Comparison of ENCODE assay signal across 8 cellular contexts in the genomic region with DNA sequence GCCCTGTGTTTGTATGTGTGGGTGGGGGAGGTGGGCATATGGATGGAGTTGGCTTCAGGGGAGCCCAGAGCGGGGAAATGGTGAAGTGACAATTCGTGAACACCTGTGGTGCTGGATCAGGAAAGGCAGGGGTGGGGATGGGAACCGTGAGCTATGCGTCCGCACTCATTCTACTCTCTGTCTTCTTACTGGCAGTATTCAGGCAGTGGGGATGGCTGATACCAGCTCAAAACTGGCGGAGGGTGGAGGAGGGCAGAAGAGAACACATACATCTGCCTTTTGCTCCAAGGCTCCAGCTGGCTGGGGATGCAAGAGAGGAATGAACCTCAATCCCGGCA. TPM values are rescaled to one million over a fixed set of nuclear protein-coding genes. Genes with fewer than 3 reads are reported as not detected.
DNase-seq lines count a peak whose midpoint lies in the region; ATAC-seq and TF ChIP-seq lines count a peak whose summit lies in the region.
"Not testable (repeated sequence)": the region's sequence is repeated elsewhere in the genome, so short reads cannot be mapped to it uniquely, and the experiment has no call there.

No MANE protein-coding gene starts in this region.

- H3K4me1 ChIP-seq in BE2C; HUES48 (ENCODE audit: control insufficient read depth, insufficient read depth, low read length): not testable (repeated sequence)

- not testable (repeated sequence) for DNase-seq in BE2C; activated B cell treated with CpG ODN at 0.5 μM for 24 hours; astrocyte of the cerebellum (ENCODE audit: low read depth); epithelial cell of proximal tubule (ENCODE audit: low read depth); immature natural killer cell

- H2AFZ ChIP-seq in neural cell (ENCODE audit: low read depth, low read length), result not testable (repeated sequence)

- POLR2A ChIA-PET in activated B cell treated with CpG ODN at 0.5 μM for 24 hours (lab: Charles Lee), result not testable (repeated sequence)

- intact Hi-C loops in activated B cell treated with CpG ODN at 0.5 μM for 24 hours (cut with micrococcal nuclease), result loop anchor here (2.0 to 5.0 kb wide), 2 partner anchors 48 to 64 kb away; no protein-coding TSS in a partner anchor

- H3K4me3 ChIP-seq in BE2C (ENCODE audit: low read depth, low read length) (peak overlapping the region; percentile 72), HUES48 (ENCODE audit: low read depth, low read length) (peak overlapping the region; percentile 57), astrocyte of the cerebellum (ENCODE audit: low read depth, low read length) (peak overlapping the region; percentile 55), epithelial cell of proximal tubule (ENCODE audit: low read depth, low read length) (peak overlapping the region; percentile 60), neural cell (ENCODE audit: low read length) (peak overlapping the region; percentile 64)

- not testable (repeated sequence) for H3K27ac Mint-ChIP-seq in activated B cell treated with CpG ODN at 0.5 μM for 24 hours; stimulated activated naive CD8-positive, alpha-beta T cell treated with anti-CD3 and anti-CD28 coated beads, Interleukin-15, Interleukin-2, amounts not matched to agents 100 ng/mL and 50 ng/mL, for 24 hours
- peak overlapping the region in 2 of 6 donors; percentile 14 to 78 for H3K27ac Mint-ChIP-seq in immature natural killer cell

- H3K36me3 Mint-ChIP-seq in activated B cell treated with CpG ODN at 0.5 μM for 24 hours (ENCODE audit: low read depth); immature natural killer cell; stimulated activated naive CD8-positive, alpha-beta T cell treated with anti-CD3 and anti-CD28 coated beads, Interleukin-15, Interleukin-2, amounts not matched to agents 100 ng/mL and 50 ng/mL, for 24 hours (ENCODE audit: low read depth): not testable (repeated sequence)

- not testable (repeated sequence) for TF ChIP-seq RAD21 in neural cell (conservative IDR thresholded peaks at IDR 0.05)

- peaks cover 12% of the 10 kb centered on the region for H3K4me1 Mint-ChIP-seq in activated B cell treated with CpG ODN at 0.5 μM for 24 hours
- peaks cover 16 to 17% of the 10 kb centered on the region in 2 donors for H3K4me1 Mint-ChIP-seq in immature natural killer cell
- H3K4me1 Mint-ChIP-seq in stimulated activated naive CD8-positive, alpha-beta T cell treated with anti-CD3 and anti-CD28 coated beads, Interleukin-15, Interleukin-2, amounts not matched to agents 100 ng/mL and 50 ng/mL, for 24 hours (ENCODE audit: low read depth), result peaks cover 12% of the 10 kb centered on the region

- not testable (repeated sequence) for H3K9me3 Mint-ChIP-seq in activated B cell treated with CpG ODN at 0.5 μM for 24 hours; immature natural killer cell; stimulated activated naive CD8-positive, alpha-beta T cell treated with anti-CD3 and anti-CD28 coated beads, Interleukin-15, Interleukin-2, amounts not matched to agents 100 ng/mL and 50 ng/mL, for 24 hours

- not testable (repeated sequence) for H3K9me3 ChIP-seq in BE2C; HUES48 (ENCODE audit: control insufficient read depth, insufficient read depth, low read length); neural cell (ENCODE audit: low read length)

- peak overlapping the region; percentile 88 for H3K4me3 Mint-ChIP-seq in activated B cell treated with CpG ODN at 0.5 μM for 24 hours
- H3K4me3 Mint-ChIP-seq in immature natural killer cell, result peak overlapping the region; percentile 88 to 98 (median 93)
- H3K4me3 Mint-ChIP-seq in stimulated activated naive CD8-positive, alpha-beta T cell treated with anti-CD3 and anti-CD28 coated beads, Interleukin-15, Interleukin-2, amounts not matched to agents 100 ng/mL and 50 ng/mL, for 24 hours, result peak overlapping the region; percentile 93

- H3K27me3 ChIP-seq in BE2C; HUES48 (ENCODE audit: control insufficient read depth, insufficient read depth, low read length); neural cell (ENCODE audit: insufficient read depth, low read depth, low read length): not testable (repeated sequence)

- not testable (repeated sequence) for H3K4me2 ChIP-seq in neural cell (ENCODE audit: low read length)

- not testable (repeated sequence) for H3K27me3 Mint-ChIP-seq in activated B cell treated with CpG ODN at 0.5 μM for 24 hours; immature natural killer cell (ENCODE audit: low read depth in 3 of 3); stimulated activated naive CD8-positive, alpha-beta T cell treated with anti-CD3 and anti-CD28 coated beads, Interleukin-15, Interleukin-2, amounts not matched to agents 100 ng/mL and 50 ng/mL, for 24 hours

- not testable (repeated sequence) for H3K27ac ChIP-seq in HUES48 (ENCODE audit: low read depth, low read length)
- H3K27ac ChIP-seq in neural cell (ENCODE audit: low read length), result peak overlapping the region; percentile 58

- H4K20me1 ChIP-seq in neural cell (ENCODE audit: insufficient read depth), result not testable (repeated sequence)

- ATAC-seq in activated B cell treated with CpG ODN at 0.5 μM for 24 hours (ENCODE audit: low read depth), result not testable (repeated sequence)

- TF ChIP-seq EP300 in neural cell (conservative IDR thresholded peaks at IDR 0.05; ENCODE audit: poor library complexity, severe bottlenecking), result not testable (repeated sequence)

- H3K9me2 ChIP-seq in neural cell (ENCODE audit: insufficient read depth, low read length), result not testable (repeated sequence)

- H3F3A ChIP-seq in neural cell (ENCODE audit: insufficient read depth, low read length, poor library complexity, severe bottlenecking), result not testable (repeated sequence)

- in situ Hi-C loops in astrocyte of the cerebellum (cut with HindIII; ENCODE audit: low sequenced_read_pairs), result not testable (repeated sequence)

- not testable (repeated sequence) for H3K36me3 ChIP-seq in BE2C; HUES48 (ENCODE audit: control insufficient read depth, insufficient read depth, low read length); neural cell (ENCODE audit: insufficient read depth, low read length)

- not testable (repeated sequence) for TF ChIP-seq CTCF in BE2C (IDR thresholded peaks at IDR 0.05; ENCODE audit: low read depth, low read length); activated B cell treated with CpG ODN at 0.5 μM for 24 hours (IDR thresholded peaks at IDR 0.05); astrocyte of the cerebellum (IDR thresholded peaks at IDR 0.05; ENCODE audit: low read depth, low read length, missing control alignments); epithelial cell of proximal tubule (conservative IDR thresholded peaks at IDR 0.05; ENCODE audit: low read depth, low read length); neural cell (IDR thresholded peaks at IDR 0.05; ENCODE audit: poor library complexity, severe bottlenecking)

- H3K9ac ChIP-seq in HUES48 (ENCODE audit: low read depth, low read length), result not testable (repeated sequence)
- peak overlapping the region; percentile 58 for H3K9ac ChIP-seq in neural cell (ENCODE audit: low read length)

- CTCF ChIA-PET in activated B cell treated with CpG ODN at 0.5 μM for 24 hours (lab: Charles Lee), result not testable (repeated sequence)

- H3K79me2 ChIP-seq in neural cell (replicated peaks; ENCODE audit: insufficient read depth, low read length), result not testable (repeated sequence)

RNA-seq across cellular contexts. Expression of gene GPRASP3, which starts 0.6 kb away (rescaled TPM):
- polyA plus RNA-seq in BE2C (2012; ENCODE audit: insufficient read depth, insufficient read length, low read depth), result 2.7 TPM
- 1.3 TPM in 2 replicates for total RNA-seq in activated B cell treated with CpG ODN at 0.5 μM for 24 hours
- total RNA-seq in epithelial cell of proximal tubule, result 1.5 and 2.0 TPM in 2 replicates
- polyA plus RNA-seq in immature natural killer cell, result under 1 TPM in 2 of 3 donors, not detected in 1; 0.16 to 0.81 TPM
- 16.4 and 16.5 TPM in 2 replicates for polyA plus RNA-seq in neural cell
- polyA minus RNA-seq in neural cell, result 40.7 and 44.2 TPM in 2 replicates

RNA-seq across cellular contexts. Expression of gene GPRASP2, which starts 8.9 kb away (rescaled TPM):
- 3.1 TPM for polyA plus RNA-seq in BE2C (2012; ENCODE audit: insufficient read depth, insufficient read length, low read depth)
- total RNA-seq in activated B cell treated with CpG ODN at 0.5 μM for 24 hours, result 0.16 and 0.34 TPM in 2 replicates
- total RNA-seq in epithelial cell of proximal tubule, result 5.9 and 6.8 TPM in 2 replicates
- polyA plus RNA-seq in immature natural killer cell, result 1 to 10 TPM in 1 of 3 donors, under 1 TPM in 2; 0.84 to 3.7 (median 0.99) TPM
- 93.5 and 96.4 TPM in 2 replicates for polyA plus RNA-seq in neural cell
- 145 and 154 TPM in 2 replicates for polyA minus RNA-seq in neural cell
